In genomic region chr1:56235909-56236510, GRCh38 we compare ENCODE assay signal across 1 cellular context.
TF ChIP-seq lines count a peak whose summit lies in the region.

No MANE protein-coding gene starts in this region.

TF ChIP-seq in H1, 55 proteins besides CTCF, POLR2A, EP300 and RAD21 (continued from another document):
- no peak for TF ChIP-seq CHD7 (IDR thresholded peaks at IDR 0.05; ENCODE audit: insufficient replicate concordance, low read length)
- no peak for TF ChIP-seq GTF2F1 (IDR thresholded peaks at IDR 0.05; ENCODE audit: borderline replicate concordance, low read depth, low read length)
- no peak for TF ChIP-seq FOSL1 (IDR thresholded peaks at IDR 0.05; ENCODE audit: insufficient read depth, low read depth, low read length)
- no peak for TF ChIP-seq CBX8 (IDR thresholded peaks at IDR 0.05; ENCODE audit: borderline replicate concordance, low read depth, low read length)
- TF ChIP-seq SIX5 (IDR thresholded peaks at IDR 0.05; ENCODE audit: low read depth, low read length) = no peak
- no peak for TF ChIP-seq HDAC6 (IDR thresholded peaks at IDR 0.05; ENCODE audit: low read depth, low read length)
TF ChIP-seq in H1: peak in this region for 0.
